8 cellular contexts compared by ENCODE assay signal in genomic region chr10:128210215-128211063, GRCh38.
DNase-seq lines count a peak whose midpoint lies in the region; ATAC-seq and TF ChIP-seq lines count a peak whose summit lies in the region.

No MANE protein-coding gene starts in this region.

- H3K36me3 ChIP-seq in breast epithelium: no peaks in the 10 kb centered on the region

- intact Hi-C loops in breast epithelium (cut with DNase I; ENCODE audit: low total_unique reads): no loop called here

- no peaks in the 10 kb centered on the region for H3K4me1 ChIP-seq in breast epithelium

- H3K4me3 ChIP-seq in breast epithelium: peak overlapping the region; percentile 58 to 92 (median 75)

- no peak for TF ChIP-seq POLR2A in breast epithelium (IDR thresholded peaks at IDR 0.05)

- ATAC-seq in GM18498 (IDR thresholded peaks at IDR 0.05; ENCODE audit: unreplicated experiment) (peak; percentile 57), HG03135 (IDR thresholded peaks at IDR 0.05; ENCODE audit: unreplicated experiment) (peak; percentile 56), GM18858 (IDR thresholded peaks at IDR 0.05; ENCODE audit: unreplicated experiment) (no peak)

- H3K27ac ChIP-seq in VCaP (peak overlapping the region; percentile 68; the same call in 1 of the 2 replicates), breast epithelium (peak overlapping the region; percentile 57 to 86)

- H3K27me3 ChIP-seq in breast epithelium: peaks cover 0 to 8% of the 10 kb centered on the region in 2 donors

- H3K9me3 ChIP-seq in breast epithelium: no peaks in the 10 kb centered on the region

- TF ChIP-seq CTCF in VCaP (conservative IDR thresholded peaks at IDR 0.05) (peak; percentile 83), breast epithelium (IDR thresholded peaks at IDR 0.05) (peak in 1 of 3 donors; percentile 47)

- peak; percentile 35 to 62 for DNase-seq in breast epithelium (ENCODE audit: low spot score in 2 of 2)
- peak; percentile 83 for DNase-seq in islet precursor cell
- DNase-seq in stimulated activated CD4-positive, alpha-beta T cell treated with anti-CD3 and anti-CD28 coated beads, Interleukin-15, amount 100 ng/mL, for 24 hours: peak; percentile 78
- DNase-seq in SK-N-DZ (ENCODE audit: low spot score): no peak
